ENCODE assay signal across 1 cellular context in genomic region chr7:77439572-77439971, GRCh38.
TF ChIP-seq lines count a peak whose summit lies in the region.

No MANE protein-coding gene starts in this region.

TF ChIP-seq in HepG2, 621 proteins besides CTCF, POLR2A, EP300 and RAD21 (continued from another document and continues in another):
- TF ChIP-seq PRDM15 (CRISPR knock-in tag; IDR thresholded peaks at IDR 0.05) (no peak), ZFP37 (CRISPR knock-in tag; IDR thresholded peaks at IDR 0.05; ENCODE audit: borderline replicate concordance) (no peak), ZBTB26 (CRISPR knock-in tag; IDR thresholded peaks at IDR 0.05; ENCODE audit: borderline replicate concordance) (no peak), KLF9 (CRISPR knock-in tag; IDR thresholded peaks at IDR 0.05; ENCODE audit: low read depth) (no peak), ZNF777 (CRISPR knock-in tag; IDR thresholded peaks at IDR 0.05) (no peak), GZF1 (CRISPR knock-in tag; IDR thresholded peaks at IDR 0.05) (no peak), ETV5 (CRISPR knock-in tag; IDR thresholded peaks at IDR 0.05; ENCODE audit: borderline replicate concordance) (peak; percentile 60; the same call in 1 of the 2 replicates), ZNF577 (CRISPR knock-in tag; IDR thresholded peaks at IDR 0.05; ENCODE audit: borderline replicate concordance, low read depth) (no peak), NR0B2 (CRISPR knock-in tag; IDR thresholded peaks at IDR 0.05) (no peak), ZMYM4 (CRISPR knock-in tag; IDR thresholded peaks at IDR 0.05) (peak; percentile 62), AHR (CRISPR knock-in tag; IDR thresholded peaks at IDR 0.05) (no peak), GATAD2A (CRISPR knock-in tag; IDR thresholded peaks at IDR 0.05) (peak; percentile 46; the same call in 1 of the 2 replicates), DR1 (CRISPR knock-in tag; IDR thresholded peaks at IDR 0.05) (no peak), RXRB (CRISPR knock-in tag; IDR thresholded peaks at IDR 0.05; ENCODE audit: borderline replicate concordance) (peak; percentile 27; the same call in 1 of the 2 replicates), CREB1 (IDR thresholded peaks at IDR 0.05) (no peak), CREB1 (CRISPR knock-in tag; IDR thresholded peaks at IDR 0.05) (peak; percentile 49; the same call in 1 of the 2 replicates), NKX3-1 (CRISPR knock-in tag; IDR thresholded peaks at IDR 0.05) (no peak), MAFF (IDR thresholded peaks at IDR 0.05; ENCODE audit: low read depth, low read length) (no peak), TEAD2 (CRISPR knock-in tag; IDR thresholded peaks at IDR 0.05) (no peak), AKAP8 (CRISPR knock-in tag; IDR thresholded peaks at IDR 0.05) (no peak), ZNF672 (CRISPR knock-in tag; IDR thresholded peaks at IDR 0.05) (no peak), SMARCC2 (IDR thresholded peaks at IDR 0.05) (no peak), ATF1 (CRISPR knock-in tag; IDR thresholded peaks at IDR 0.05) (peak; percentile 60; the same call in 1 of the 2 replicates), ATF7 (IDR thresholded peaks at IDR 0.05) (no peak), ATF7 (CRISPR knock-in tag; IDR thresholded peaks at IDR 0.05) (no peak), DBP (CRISPR knock-in tag; IDR thresholded peaks at IDR 0.05; ENCODE audit: not compliant biosample characterization) (no peak), PAWR (CRISPR knock-in tag; IDR thresholded peaks at IDR 0.05; ENCODE audit: borderline replicate concordance) (no peak), SRY (CRISPR knock-in tag; IDR thresholded peaks at IDR 0.05) (no peak), ZZZ3 (CRISPR knock-in tag; IDR thresholded peaks at IDR 0.05; ENCODE audit: borderline replicate concordance) (no peak), SNAPC2 (CRISPR knock-in tag; IDR thresholded peaks at IDR 0.05) (no peak), GABPA (IDR thresholded peaks at IDR 0.05; ENCODE audit: low read depth, low read length) (no peak), GABPA (CRISPR knock-in tag; IDR thresholded peaks at IDR 0.05; ENCODE audit: low read depth) (0 out of 2 replicates have a peak, but pooled peaks have one; percentile 19), SNAI1 (CRISPR knock-in tag; IDR thresholded peaks at IDR 0.05; ENCODE audit: borderline replicate concordance) (no peak), MATR3 (CRISPR knock-in tag; IDR thresholded peaks at IDR 0.05) (no peak), ZNF550 (CRISPR knock-in tag; IDR thresholded peaks at IDR 0.05; ENCODE audit: borderline replicate concordance) (no peak), ZBTB43 (CRISPR knock-in tag; conservative IDR thresholded peaks at IDR 0.05) (no peak), SALL1 (CRISPR knock-in tag; IDR thresholded peaks at IDR 0.05) (peak; percentile 19; the same call in 1 of the 2 replicates), ZNF674 (CRISPR knock-in tag; IDR thresholded peaks at IDR 0.05; ENCODE audit: low read depth) (no peak), THAP7 (CRISPR knock-in tag; IDR thresholded peaks at IDR 0.05) (no peak), KDM5A (IDR thresholded peaks at IDR 0.05; ENCODE audit: borderline replicate concordance, low read length) (no peak), TERF1 (CRISPR knock-in tag; IDR thresholded peaks at IDR 0.05) (no peak), ZNF121 (CRISPR knock-in tag; IDR thresholded peaks at IDR 0.05) (no peak), RXRA (CRISPR knock-in tag; IDR thresholded peaks at IDR 0.05) (no peak; the same call in 1 of the 2 replicates), BHLHE40 (IDR thresholded peaks at IDR 0.05; ENCODE audit: low read length) (no peak), ZNF563 (CRISPR knock-in tag; IDR thresholded peaks at IDR 0.05) (no peak), ZNF574 (CRISPR knock-in tag; IDR thresholded peaks at IDR 0.05) (no peak), RORA (CRISPR knock-in tag; IDR thresholded peaks at IDR 0.05) (no peak), KDM3A (CRISPR knock-in tag; IDR thresholded peaks at IDR 0.05; ENCODE audit: low read depth) (0 out of 2 replicates have a peak, but pooled peaks have one; percentile 30), CEBPB (IDR thresholded peaks at IDR 0.05; ENCODE audit: borderline replicate concordance, low read depth, low read length) (no peak), ZFY (CRISPR knock-in tag; IDR thresholded peaks at IDR 0.05) (no peak), ZNF274 (CRISPR knock-in tag; IDR thresholded peaks at IDR 0.05) (no peak), PAX8 (CRISPR knock-in tag; IDR thresholded peaks at IDR 0.05; ENCODE audit: borderline replicate concordance) (no peak), NR2C2 (CRISPR knock-in tag; IDR thresholded peaks at IDR 0.05; ENCODE audit: borderline replicate concordance) (no peak), KLF16 (CRISPR knock-in tag; IDR thresholded peaks at IDR 0.05) (peak in 1 of 2 experiments; percentile 53; a peak in 1 of 4 replicates), CBX5 (CRISPR knock-in tag; IDR thresholded peaks at IDR 0.05; ENCODE audit: borderline replicate concordance) (no peak), ZNF7 (CRISPR knock-in tag; IDR thresholded peaks at IDR 0.05) (no peak), HOMEZ (CRISPR knock-in tag; IDR thresholded peaks at IDR 0.05; ENCODE audit: low read depth) (0 out of 2 replicates have a peak, but pooled peaks have one; percentile 13), SMARCE1 (IDR thresholded peaks at IDR 0.05; ENCODE audit: borderline replicate concordance) (no peak), ELF1 (CRISPR knock-in tag; IDR thresholded peaks at IDR 0.05) (no peak), CREM (IDR thresholded peaks at IDR 0.05) (peak; percentile 14; the same call in 1 of the 2 replicates), CREM (CRISPR knock-in tag; IDR thresholded peaks at IDR 0.05) (no peak)
